In the genomic region with DNA sequence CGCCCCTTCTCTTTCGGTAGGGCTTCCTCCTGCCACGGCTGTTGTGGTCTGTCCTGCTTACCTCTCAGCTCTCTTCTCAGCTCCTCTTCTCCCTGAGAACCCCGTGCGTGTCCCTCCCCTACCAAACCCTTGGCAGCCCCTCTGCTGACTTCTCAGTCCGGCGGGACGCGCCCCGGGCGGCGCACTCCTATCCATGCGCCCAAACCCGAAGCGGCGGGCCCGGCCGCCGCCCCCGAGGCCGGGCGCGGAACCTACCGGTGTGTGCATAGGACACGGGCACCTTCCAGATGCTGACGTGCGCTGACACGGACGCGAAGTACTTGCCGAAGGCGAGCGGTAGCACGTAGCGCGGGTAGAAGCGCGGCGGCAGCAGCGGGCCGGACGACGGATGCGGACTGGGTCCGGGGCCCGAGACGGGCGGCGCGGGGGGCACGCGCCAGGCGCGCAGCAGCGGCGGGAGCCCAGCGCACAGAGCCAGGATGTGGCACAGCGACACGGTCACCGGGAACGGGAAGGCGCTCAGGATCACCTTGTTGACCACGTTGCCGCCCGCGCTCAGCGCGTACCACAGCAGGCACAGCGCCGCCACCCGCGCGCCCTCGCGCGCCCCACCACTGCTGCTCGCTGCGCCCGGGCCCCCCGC, we compare ENCODE assay signal across 8 cellular contexts. TPM values are rescaled to one million over a fixed set of nuclear protein-coding genes. Genes with fewer than 3 reads are reported as not detected.
A peak's percentile ranks its signal among the peaks of the same experiment; 100 is the strongest.
DNase-seq lines count a peak whose midpoint lies in the region; ATAC-seq and TF ChIP-seq lines count a peak whose summit lies in the region.

No MANE protein-coding gene starts in this region.

- no peaks in the 10 kb centered on the region for H3K9me3 Mint-ChIP-seq in IgD-negative memory B cell

- H3K27me3 Mint-ChIP-seq in IgD-negative memory B cell, result no peaks in the 10 kb centered on the region

- no peaks in the 10 kb centered on the region for H3K27me3 ChIP-seq in iPS DF 6.9 (ENCODE audit: control insufficient read depth, insufficient read depth, low read length)
- no peaks in the 10 kb centered on the region for H3K27me3 ChIP-seq in spleen (replicated peaks in 1 of 7)

- intact Hi-C loops in spleen (cut with DNase I; ENCODE audit: low total_unique reads), result no loop called here

- DNase-seq in ELR (ENCODE audit: low read depth), result peak; percentile 56
- peak; percentile 47 for DNase-seq in activated naive CD4-positive, alpha-beta T cell treated with anti-CD3 and anti-CD28 coated beads, Interleukin-2, amount 50 U/mL, for 16 hours
- DNase-seq in iPS DF 6.9 (ENCODE audit: low read depth, low spot score), result no peak
- peak; percentile 91 for DNase-seq in spleen
- DNase-seq in mesenteric fat pad (ENCODE audit: low spot score), result no peak
- no peak for DNase-seq in AG20443 (ENCODE audit: low spot score)

- no CpG with 5 or more reads among the region's 80 CpGs for WGBS in iPS DF 6.9 (ENCODE audit: insufficient coverage, insufficient read length)
- WGBS in spleen, 5 donors, result 1 to 2% (median 1%) methylated on average over 21 to 80 of the region's 80 CpGs

- H3K36me3 ChIP-seq in iPS DF 6.9 (ENCODE audit: control insufficient read depth, insufficient read depth, low read length), result peaks cover 20% of the 10 kb centered on the region
- peaks cover 0 to 71% (median 41%) of the 10 kb centered on the region in 6 donors for H3K36me3 ChIP-seq in spleen

- H3K4me1 ChIP-seq in iPS DF 6.9 (ENCODE audit: control insufficient read depth, insufficient read depth, low read length), result no peaks in the 10 kb centered on the region
- H3K4me1 ChIP-seq in spleen, result peaks cover 22 to 77% (median 55%) of the 10 kb centered on the region in 6 donors

- peak overlapping the region; percentile 74 to 89 (median 85) for H3K4me3 Mint-ChIP-seq in IgD-negative memory B cell

- TF ChIP-seq CTCF in spleen (IDR thresholded peaks at IDR 0.05 in 8 of 11, conservative IDR thresholded peaks at IDR 0.05 in 3 of 11), result no peak

- H3K4me1 Mint-ChIP-seq in IgD-negative memory B cell, result peaks cover 13 to 32% (median 29%) of the 10 kb centered on the region in 3 donors

- ATAC-seq in GM21360 (IDR thresholded peaks at IDR 0.05; ENCODE audit: unreplicated experiment), result peak; percentile 15

- H3K27ac Mint-ChIP-seq in IgD-negative memory B cell, result peak overlapping the region in 2 of 3 donors; percentile 91 to 98

- H3K27ac ChIP-seq in iPS DF 6.9 (ENCODE audit: low read length) (no peak overlapping the region), spleen (peak overlapping the region; percentile 45 to 95 (median 90))

- H3K4me3 ChIP-seq in iPS DF 6.9 (ENCODE audit: low read length), result peak overlapping the region; percentile 86
- peak overlapping the region; percentile 78 to 97 (median 90) for H3K4me3 ChIP-seq in spleen

- peaks cover 1% of the 10 kb centered on the region for H3K36me3 Mint-ChIP-seq in IgD-negative memory B cell

- no peak for TF ChIP-seq POLR2A in spleen (IDR thresholded peaks at IDR 0.05)

- H3K9me3 ChIP-seq in iPS DF 6.9 (ENCODE audit: control insufficient read depth, insufficient read depth, low read length), result no peaks in the 10 kb centered on the region
- no peaks in the 10 kb centered on the region for H3K9me3 ChIP-seq in spleen

RNA-seq across cellular contexts. Expression of a gene that starts 0.4 kb away (rescaled TPM):
- polyA plus RNA-seq in IgD-negative memory B cell (18.9 TPM), spleen (10 to 100 TPM; 13.2 to 21.8 (median 16.4) TPM)
- total RNA-seq in spleen (10 to 100 TPM; 26.8 to 36.6 (median 33.0) TPM), mesenteric fat pad (48.7 TPM)

RNA-seq across cellular contexts. Expression of a gene that starts 29.6 kb away (rescaled TPM):
- polyA plus RNA-seq in IgD-negative memory B cell (25.8 TPM), spleen (10 to 100 TPM; 14.3 to 32.5 (median 16.7) TPM)
- total RNA-seq in spleen (10 to 100 TPM; 19.7 to 55.6 (median 43.8) TPM), mesenteric fat pad (34.3 TPM)

RNA-seq across cellular contexts. Expression of a gene that starts 56.2 kb away (rescaled TPM):
- polyA plus RNA-seq in IgD-negative memory B cell, result 5.3 TPM
- total RNA-seq in spleen, result 10 to 100 TPM; 10.4 to 20.4 (median 17.1) TPM
- polyA plus RNA-seq in spleen, result 1 to 10 TPM; 6.5 to 9.8 (median 8.8) TPM
- total RNA-seq in mesenteric fat pad, result 12.7 TPM

Comparison
In these comparisons a context has a peak if more than half of its experiments do, and no peak if none do; other contexts are left out.
1. DNase-seq: peak in ELR (single experiment), activated naive CD4-positive, alpha-beta T cell treated with anti-CD3 and anti-CD28 coated beads, Interleukin-2, amount 50 U/mL, for 16 hours (single experiment) and spleen (single experiment); none in iPS DF 6.9 (single experiment), mesenteric fat pad (single experiment) and AG20443 (single experiment).